ENCODE assay signal across 8 cellular contexts in genomic region chr9:21802418-21803000, GRCh38. TPM values are rescaled to one million over a fixed set of nuclear protein-coding genes. Genes with fewer than 3 reads are reported as not detected.
A peak's percentile ranks its signal among the peaks of the same experiment; 100 is the strongest.
DNase-seq lines count a peak whose midpoint lies in the region; ATAC-seq lines count a peak whose summit lies in the region.

Gene MTAP (plus strand): TSS chr9:21802636. CDS start chr9:21802749, 113 bp downstream.

- H3K36me3 Mint-ChIP-seq in activated T-cell treated with anti-CD3 and anti-CD28 coated beads, Interleukin-2, amount 50 U/mL, for 72 hours (ENCODE audit: insufficient read depth in 2 of 2), result peaks cover 6 to 9% of the 10 kb centered on the region in 2 donors
- H3K36me3 Mint-ChIP-seq in naive B cell, result no peaks in the 10 kb centered on the region

- H3K27me3 Mint-ChIP-seq in activated T-cell treated with anti-CD3 and anti-CD28 coated beads, Interleukin-2, amount 50 U/mL, for 72 hours (ENCODE audit: low read depth), result peaks cover 3% of the 10 kb centered on the region
- peaks cover 5 to 11% (median 11%) of the 10 kb centered on the region in 3 donors for H3K27me3 Mint-ChIP-seq in naive B cell

- no peaks in the 10 kb centered on the region for H3K9me3 Mint-ChIP-seq in activated T-cell treated with anti-CD3 and anti-CD28 coated beads, Interleukin-2, amount 50 U/mL, for 72 hours
- H3K9me3 Mint-ChIP-seq in naive B cell, result no peaks in the 10 kb centered on the region

- DNase-seq in COLO829 (ENCODE audit: low spot score) (peak; percentile 85), HT1080 (ENCODE audit: low read depth) (peak; percentile 88), OCI-M1 (lab: John Stamatoyannopoulos, UW) (peak; percentile 87), fibroblast of gingiva (ENCODE audit: low read depth) (peak; percentile 96), naive B cell (peak; percentile 66)
- peak; percentile 76 to 79 for DNase-seq in activated T-cell treated with anti-CD3 and anti-CD28 coated beads, Interleukin-2, amount 50 U/mL, for 72 hours
- peak; percentile 53 to 69 for DNase-seq in stimulated activated CD8-positive, alpha-beta memory T cell treated with anti-CD3 and anti-CD28 coated beads, Interleukin-7, amount 100 ng/mL, for 48 hours (ENCODE audit: extremely low read depth in 1 of 2, low read depth in 1 of 2)

- ATAC-seq in GM21360 (IDR thresholded peaks at IDR 0.05; ENCODE audit: unreplicated experiment), result peak; percentile 90
- peak; percentile 87 to 88 for ATAC-seq in activated T-cell treated with anti-CD3 and anti-CD28 coated beads, Interleukin-2, amount 50 U/mL, for 72 hours (replicated peaks in 1 of 2)
- ATAC-seq in naive B cell (ENCODE audit: low read depth in 2 of 2), result peak; percentile 78 to 83

- H3K4me3 Mint-ChIP-seq in activated T-cell treated with anti-CD3 and anti-CD28 coated beads, Interleukin-2, amount 50 U/mL, for 72 hours, result peak within 1 kb of the TSS; percentile 100
- H3K4me3 Mint-ChIP-seq in naive B cell, result peak within 1 kb of the TSS; percentile 96 to 100 (median 100)

- peak within 1 kb of the TSS; percentile 99 for H3K27ac Mint-ChIP-seq in activated T-cell treated with anti-CD3 and anti-CD28 coated beads, Interleukin-2, amount 50 U/mL, for 72 hours
- H3K27ac Mint-ChIP-seq in naive B cell, result peak within 1 kb of the TSS; percentile 89 to 99 (median 96)

- peaks cover 48% of the 10 kb centered on the region for H3K4me1 Mint-ChIP-seq in activated T-cell treated with anti-CD3 and anti-CD28 coated beads, Interleukin-2, amount 50 U/mL, for 72 hours (ENCODE audit: low read depth)
- H3K4me1 Mint-ChIP-seq in naive B cell, result peaks cover 27 to 54% (median 52%) of the 10 kb centered on the region in 3 donors

RNA-seq across cellular contexts. Expression of gene MTAP, which starts in this region (rescaled TPM):
- 1.8 and 1.9 TPM in 2 replicates for total RNA-seq in HT1080 (2014; rRNA removed; shearing (Covaris generic))
- 0.14 TPM in 1 of 2 replicates, not detected in the other for polyA plus RNA-seq in HT1080 (2015; cell fraction: cytosol; rRNA removed)
- polyA plus RNA-seq in HT1080 (2015; cell fraction: nucleus; rRNA removed), result 0.25 and 1.5 TPM in 2 replicates
- 10 to 100 TPM; 67.1 to 71.3 TPM for total RNA-seq in activated T-cell treated with anti-CD3 and anti-CD28 coated beads, Interleukin-2, amount 50 U/mL, for 72 hours
- 10 to 100 TPM; 12.1 to 24.3 (median 18.1) TPM for polyA plus RNA-seq in naive B cell (ENCODE audit: low read depth in 6 of 6)

Comparison
In these comparisons a context has a peak if more than half of its experiments do, and no peak if none do; other contexts are left out.
1. Peak in every context shown above with its lines: DNase-seq and ATAC-seq.
2. RNA of gene MTAP (total RNA-seq): 67.1 to 71.3 TPM in activated T-cell treated with anti-CD3 and anti-CD28 coated beads, Interleukin-2, amount 50 U/mL, for 72 hours; 1.8 to 1.9 TPM in HT1080; every median in the first group is over 10 times any median in the second.